Comparison of ENCODE assay signal across 8 cellular contexts in the genomic region with DNA sequence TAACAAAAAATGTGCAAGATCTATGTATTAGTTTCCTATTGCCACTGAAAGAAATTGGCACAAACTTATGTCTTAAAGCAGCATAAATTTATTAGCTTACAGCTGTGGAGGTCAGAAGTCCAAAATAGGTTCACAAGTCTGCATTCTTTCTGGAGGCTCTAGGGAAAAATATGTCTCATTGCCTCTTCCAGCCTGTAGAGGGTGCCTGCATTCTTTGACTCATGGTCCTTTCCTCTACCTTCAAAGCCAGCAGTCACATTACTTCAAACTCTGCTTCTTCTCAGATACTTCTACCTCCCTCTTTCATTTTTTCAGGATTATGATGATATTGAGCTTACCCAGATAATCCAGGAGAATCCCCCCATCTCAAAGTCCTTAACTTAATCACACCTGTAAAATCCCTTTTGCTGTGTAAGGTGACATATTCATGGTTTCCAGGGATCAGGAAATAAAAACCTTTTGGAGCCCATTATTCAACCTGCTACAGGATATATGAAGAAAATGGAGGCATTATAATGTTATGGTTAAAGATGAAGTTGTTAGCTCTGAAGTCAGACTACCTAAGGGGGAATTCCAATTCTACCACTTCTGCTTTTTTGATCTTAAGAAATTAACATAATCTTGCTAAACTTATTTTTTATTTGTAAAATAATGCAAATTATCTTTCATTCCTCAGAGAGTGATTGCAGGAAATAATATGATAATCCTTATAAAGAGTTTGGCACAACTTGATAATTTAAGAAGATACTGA.
A peak's percentile ranks its signal among the peaks of the same experiment; 100 is the strongest.
DNase-seq lines count a peak whose midpoint lies in the region; ATAC-seq and TF ChIP-seq lines count a peak whose summit lies in the region.
"Not testable (repeated sequence)": the region's sequence is repeated elsewhere in the genome, so short reads cannot be mapped to it uniquely, and the experiment has no call there.

No MANE protein-coding gene starts in this region.

- H3K4me3 ChIP-seq in GM12875 (ENCODE audit: low read depth, low read length); adipocyte (ENCODE audit: low read length); fibroblast of pulmonary artery (replicated peaks; ENCODE audit: low read depth, low read length); retinal pigment epithelial cell (ENCODE audit: low read length): not testable (repeated sequence)

- not testable (repeated sequence) for H3K27me3 ChIP-seq in adipocyte (replicated peaks; ENCODE audit: control insufficient read depth, insufficient read depth, low read length)

- peak; percentile 37 for DNase-seq in NAMALWA (ENCODE audit: low spot score)
- DNase-seq in RPMI7951 (ENCODE audit: low read depth): peak; percentile 4
- peak; percentile 3 for DNase-seq in adipocyte (ENCODE audit: low read depth)
- DNase-seq in fibroblast of pulmonary artery (ENCODE audit: low read depth): peak; percentile 0
- DNase-seq in retinal pigment epithelial cell (ENCODE audit: low read depth): not testable (repeated sequence)

- H3K9ac ChIP-seq in adipocyte (ENCODE audit: low read length): not testable (repeated sequence)

- H3K9me3 ChIP-seq in adipocyte (ENCODE audit: control insufficient read depth, low read length): not testable (repeated sequence)

- peak; percentile 54 for TF ChIP-seq CTCF in C4-2B (conservative IDR thresholded peaks at IDR 0.05)
- TF ChIP-seq CTCF in GM12875 (IDR thresholded peaks at IDR 0.05; ENCODE audit: borderline replicate concordance, insufficient read depth, low read depth, low read length): 0 out of 2 replicates have a peak, but pooled peaks have one; percentile 17
- peak; percentile 18 for TF ChIP-seq CTCF in fibroblast of pulmonary artery (IDR thresholded peaks at IDR 0.05; ENCODE audit: low read length, missing control alignments)
- peak; percentile 32 for TF ChIP-seq CTCF in retinal pigment epithelial cell (conservative IDR thresholded peaks at IDR 0.05; ENCODE audit: low read depth, low read length)

- peak; percentile 57 for ATAC-seq in HG03354 (IDR thresholded peaks at IDR 0.05; ENCODE audit: poor library complexity, severe bottlenecking, unreplicated experiment)

- not testable (repeated sequence) for H3K4me1 ChIP-seq in adipocyte (ENCODE audit: control insufficient read depth, insufficient read depth, low read length)

- H3K36me3 ChIP-seq in adipocyte (ENCODE audit: control insufficient read depth, insufficient read depth, low read length, severe bottlenecking): not testable (repeated sequence)

- H3K27ac ChIP-seq in C4-2B: not testable (repeated sequence)
